ENCODE assay signal across 13 cellular contexts in the genomic region with DNA sequence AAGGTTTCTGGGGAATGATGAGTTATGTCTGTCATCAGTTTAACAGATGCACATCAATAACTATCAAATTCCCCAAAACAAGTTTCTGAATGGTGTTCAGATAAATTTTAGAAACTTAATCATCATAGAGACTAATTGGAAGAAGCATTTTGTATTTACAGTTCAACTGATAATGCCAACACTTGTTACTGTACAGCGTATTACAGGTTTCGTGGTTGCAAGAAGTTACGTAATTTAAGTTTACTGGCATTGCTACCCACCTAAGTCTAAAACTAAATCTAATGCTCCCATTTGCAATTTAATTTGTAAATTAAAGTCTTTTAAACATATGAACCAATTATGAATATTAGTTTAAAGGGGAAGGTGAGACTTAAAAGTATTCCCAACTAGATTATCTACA. TPM values are rescaled to one million over a fixed set of nuclear protein-coding genes. Genes with fewer than 3 reads are reported as not detected.
A peak's percentile ranks its signal among the peaks of the same experiment; 100 is the strongest.
DNase-seq lines count a peak whose midpoint lies in the region; ATAC-seq and TF ChIP-seq lines count a peak whose summit lies in the region.
"Had no signal": no experiment of that assay in that cellular context is flagged by ENCODE, and none has a peak within 500 bp of the region (broad histone marks: within the 10 kb centered on the region; RNA-seq: fewer than 3 reads in every experiment).

No MANE protein-coding gene starts in this region.

- H4K20me1 ChIP-seq in KMS-11 (ENCODE audit: insufficient read depth) (peaks cover 21% of the 10 kb centered on the region), neural cell (ENCODE audit: insufficient read depth) (peaks cover 6% of the 10 kb centered on the region)

- peaks cover 55% of the 10 kb centered on the region for H3K4me1 Mint-ChIP-seq in activated naive CD8-positive, alpha-beta T cell treated with anti-CD3 and anti-CD28 coated beads, Interleukin-2, amount 10 ng/mL, durations not matched to agents 7 days and 5 days

- H3F3A ChIP-seq in neural cell (ENCODE audit: insufficient read depth, low read length, poor library complexity, severe bottlenecking), result peaks cover 12% of the 10 kb centered on the region

- TF ChIP-seq RAD21 in neural cell (conservative IDR thresholded peaks at IDR 0.05), result no peak

- no peaks in the 10 kb centered on the region for H3K9me3 Mint-ChIP-seq in activated naive CD8-positive, alpha-beta T cell treated with anti-CD3 and anti-CD28 coated beads, Interleukin-2, amount 10 ng/mL, durations not matched to agents 7 days and 5 days

- H3K9me3 ChIP-seq in neural cell (ENCODE audit: low read length), result no peaks in the 10 kb centered on the region
- H3K9me3 ChIP-seq: HAP-1, lower lobe of right lung had no signal

- peak; percentile 21 to 27 for DNase-seq in NOMO-1 (lab: John Stamatoyannopoulos, UW; ENCODE audit: unreplicated experiment in 2 of 2)
- DNase-seq in NOMO-1 treated with dmso at 0.1 percent for 144 hours (lab: John Stamatoyannopoulos, UW; ENCODE audit: unreplicated experiment), result no peak
- no peak for DNase-seq in activated naive CD8-positive, alpha-beta T cell treated with anti-CD3 and anti-CD28 coated beads, Interleukin-2, amount 10 ng/mL, durations not matched to agents 7 days and 5 days
- DNase-seq in SW480 (ENCODE audit: low spot score), result no peak
- no peak for DNase-seq in ACHN
- no peak for DNase-seq in NCI-H2029 (lab: John Stamatoyannopoulos, UW)
- DNase-seq: cerebellar nuclear complex, foreskin melanocyte, lower lobe of right lung, Right ventricle myocardium superior had no signal

- ATAC-seq in activated naive CD8-positive, alpha-beta T cell treated with anti-CD3 and anti-CD28 coated beads, Interleukin-2, amount 10 ng/mL, durations not matched to agents 7 days and 5 days (ENCODE audit: low read depth), result no peak
- ATAC-seq: lower lobe of right lung had no signal

- H3K4me3 Mint-ChIP-seq in activated naive CD8-positive, alpha-beta T cell treated with anti-CD3 and anti-CD28 coated beads, Interleukin-2, amount 10 ng/mL, durations not matched to agents 7 days and 5 days, result peak overlapping the region; percentile 69

- no peak overlapping the region for H3K9ac ChIP-seq in KMS-11
- H3K9ac ChIP-seq in neural cell (ENCODE audit: low read length), result no peak overlapping the region

- in situ Hi-C loops in ACHN (cut with HindIII; ENCODE audit: low pct_ligation_motif_present, low pct_unique_long_range_greater_than_20kb, low sequenced_read_pairs), result no loop called here

- H3K27ac ChIP-seq in KMS-11 (no peak overlapping the region), neural cell (ENCODE audit: low read length) (no peak overlapping the region)
- H3K27ac ChIP-seq: lower lobe of right lung had no signal

- H3K9me2 ChIP-seq in neural cell (ENCODE audit: insufficient read depth, low read length), result no peaks in the 10 kb centered on the region

- no peak overlapping the region for H2AFZ ChIP-seq in KMS-11 (ENCODE audit: low read depth)
- no peak overlapping the region for H2AFZ ChIP-seq in neural cell (ENCODE audit: low read depth, low read length)

- H3K4me3 ChIP-seq in KMS-11 (IDR thresholded peaks at IDR 0.05; ENCODE audit: insufficient read depth, low read depth, low read length) (no peak overlapping the region), neural cell (ENCODE audit: low read length) (peak overlapping the region; percentile 93)
- H3K4me3 ChIP-seq: lower lobe of right lung had no signal

- no peak overlapping the region for H3K27ac Mint-ChIP-seq in activated naive CD8-positive, alpha-beta T cell treated with anti-CD3 and anti-CD28 coated beads, Interleukin-2, amount 10 ng/mL, durations not matched to agents 7 days and 5 days

- POLR2A ChIA-PET in activated naive CD8-positive, alpha-beta T cell treated with anti-CD3 and anti-CD28 coated beads, Interleukin-2, amount 10 ng/mL, durations not matched to agents 7 days and 5 days (lab: Charles Lee), result no interaction called here

- H3K79me2 ChIP-seq in KMS-11 (ENCODE audit: insufficient read depth, low read depth) (peaks cover 38% of the 10 kb centered on the region), neural cell (replicated peaks; ENCODE audit: insufficient read depth, low read length) (peaks cover 50% of the 10 kb centered on the region)

- H3K27me3 Mint-ChIP-seq in activated naive CD8-positive, alpha-beta T cell treated with anti-CD3 and anti-CD28 coated beads, Interleukin-2, amount 10 ng/mL, durations not matched to agents 7 days and 5 days, result no peaks in the 10 kb centered on the region

- H3K27me3 ChIP-seq in KMS-11 (ENCODE audit: insufficient read depth, low read depth), result no peaks in the 10 kb centered on the region
- H3K27me3 ChIP-seq in neural cell (ENCODE audit: insufficient read depth, low read depth, low read length), result no peaks in the 10 kb centered on the region

- no peak for TF ChIP-seq EP300 in neural cell (conservative IDR thresholded peaks at IDR 0.05; ENCODE audit: poor library complexity, severe bottlenecking)

- no peak for TF ChIP-seq CTCF in KMS-11 (conservative IDR thresholded peaks at IDR 0.05; ENCODE audit: low read depth, low read length)
- no peak for TF ChIP-seq CTCF in neural cell (IDR thresholded peaks at IDR 0.05; ENCODE audit: poor library complexity, severe bottlenecking)

- H3K4me2 ChIP-seq in KMS-11 (peak overlapping the region; percentile 96), neural cell (ENCODE audit: low read length) (no peak overlapping the region)

- peaks cover 41% of the 10 kb centered on the region for H3K4me1 ChIP-seq in KMS-11 (ENCODE audit: low read depth, poor library complexity, severe bottlenecking)

- H3K36me3 Mint-ChIP-seq in activated naive CD8-positive, alpha-beta T cell treated with anti-CD3 and anti-CD28 coated beads, Interleukin-2, amount 10 ng/mL, durations not matched to agents 7 days and 5 days, result peaks cover 36% of the 10 kb centered on the region

- peaks cover 41% of the 10 kb centered on the region; the same call in 1 of the 2 replicates for H3K36me3 ChIP-seq in KMS-11 (ENCODE audit: insufficient read depth)
- peaks cover 6% of the 10 kb centered on the region for H3K36me3 ChIP-seq in neural cell (ENCODE audit: insufficient read depth, low read length)

TF ChIP-seq in neural cell, 6 proteins besides CTCF, POLR2A, EP300 and RAD21:
- no peak for TF ChIP-seq MXI1 (conservative IDR thresholded peaks at IDR 0.05; ENCODE audit: poor library complexity, severe bottlenecking)
- TF ChIP-seq POLR2AphosphoS5 (IDR thresholded peaks at IDR 0.05), result no peak
- TF ChIP-seq, protein P1, sequence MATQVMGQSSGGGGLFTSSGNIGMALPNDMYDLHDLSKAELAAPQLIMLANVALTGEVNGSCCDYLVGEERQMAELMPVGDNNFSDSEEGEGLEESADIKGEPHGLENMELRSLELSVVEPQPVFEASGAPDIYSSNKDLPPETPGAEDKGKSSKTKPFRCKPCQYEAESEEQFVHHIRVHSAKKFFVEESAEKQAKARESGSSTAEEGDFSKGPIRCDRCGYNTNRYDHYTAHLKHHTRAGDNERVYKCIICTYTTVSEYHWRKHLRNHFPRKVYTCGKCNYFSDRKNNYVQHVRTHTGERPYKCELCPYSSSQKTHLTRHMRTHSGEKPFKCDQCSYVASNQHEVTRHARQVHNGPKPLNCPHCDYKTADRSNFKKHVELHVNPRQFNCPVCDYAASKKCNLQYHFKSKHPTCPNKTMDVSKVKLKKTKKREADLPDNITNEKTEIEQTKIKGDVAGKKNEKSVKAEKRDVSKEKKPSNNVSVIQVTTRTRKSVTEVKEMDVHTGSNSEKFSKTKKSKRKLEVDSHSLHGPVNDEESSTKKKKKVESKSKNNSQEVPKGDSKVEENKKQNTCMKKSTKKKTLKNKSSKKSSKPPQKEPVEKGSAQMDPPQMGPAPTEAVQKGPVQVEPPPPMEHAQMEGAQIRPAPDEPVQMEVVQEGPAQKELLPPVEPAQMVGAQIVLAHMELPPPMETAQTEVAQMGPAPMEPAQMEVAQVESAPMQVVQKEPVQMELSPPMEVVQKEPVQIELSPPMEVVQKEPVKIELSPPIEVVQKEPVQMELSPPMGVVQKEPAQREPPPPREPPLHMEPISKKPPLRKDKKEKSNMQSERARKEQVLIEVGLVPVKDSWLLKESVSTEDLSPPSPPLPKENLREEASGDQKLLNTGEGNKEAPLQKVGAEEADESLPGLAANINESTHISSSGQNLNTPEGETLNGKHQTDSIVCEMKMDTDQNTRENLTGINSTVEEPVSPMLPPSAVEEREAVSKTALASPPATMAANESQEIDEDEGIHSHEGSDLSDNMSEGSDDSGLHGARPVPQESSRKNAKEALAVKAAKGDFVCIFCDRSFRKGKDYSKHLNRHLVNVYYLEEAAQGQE (IDR thresholded peaks at IDR 0.05; ENCODE audit: borderline replicate concordance), result no peak
- no peak for TF ChIP-seq TAF1 (IDR thresholded peaks at IDR 0.05; ENCODE audit: low read depth)
- TF ChIP-seq EZH2 (IDR thresholded peaks at IDR 0.05; ENCODE audit: borderline replicate concordance, insufficient read depth, low read length, poor library complexity, severe bottlenecking), result no peak
- TF ChIP-seq SMC3 (conservative IDR thresholded peaks at IDR 0.05; ENCODE audit: poor library complexity), result no peak

RNA-seq across cellular contexts. Expression of a gene that starts 3.0 kb away (rescaled TPM):
- 100 to 1,000 TPM; 314 to 323 TPM for total RNA-seq in activated naive CD8-positive, alpha-beta T cell treated with anti-CD3 and anti-CD28 coated beads, Interleukin-2, amount 10 ng/mL, durations not matched to agents 7 days and 5 days
- polyA plus RNA-seq in neural cell, result 357 and 380 TPM in 2 replicates
- polyA minus RNA-seq in neural cell, result 376 and 408 TPM in 2 replicates

RNA-seq across cellular contexts. Expression of a gene that starts 16.0 kb away (rescaled TPM):
- 10 to 100 TPM; 54.0 to 57.8 TPM for total RNA-seq in activated naive CD8-positive, alpha-beta T cell treated with anti-CD3 and anti-CD28 coated beads, Interleukin-2, amount 10 ng/mL, durations not matched to agents 7 days and 5 days
- polyA plus RNA-seq in neural cell, result 54.7 and 64.6 TPM in 2 replicates
- polyA minus RNA-seq in neural cell, result 144 and 163 TPM in 2 replicates

RNA-seq across cellular contexts. Expression of a gene that starts 48.8 kb away (rescaled TPM):
- total RNA-seq in activated naive CD8-positive, alpha-beta T cell treated with anti-CD3 and anti-CD28 coated beads, Interleukin-2, amount 10 ng/mL, durations not matched to agents 7 days and 5 days, result 1 to 10 TPM in 1 of 2 experiments, under 1 TPM in 1; 0.28 to 1.2 TPM
- 25.5 and 27.0 TPM in 2 replicates for polyA plus RNA-seq in neural cell
- polyA minus RNA-seq in neural cell, result 20.9 and 28.5 TPM in 2 replicates

Comparison
In these comparisons a context has a peak if more than half of its experiments do, and no peak if none do; other contexts are left out.
1. DNase-seq: peak in NOMO-1 (2 of 2); none in NOMO-1 treated with dmso at 0.1 percent for 144 hours (single experiment), activated naive CD8-positive, alpha-beta T cell treated with anti-CD3 and anti-CD28 coated beads, Interleukin-2, amount 10 ng/mL, durations not matched to agents 7 days and 5 days (single experiment), SW480 (single experiment), ACHN (single experiment) and NCI-H2029 (single experiment).